Comparison of ENCODE assay signal across 16 cellular contexts in the genomic region with DNA sequence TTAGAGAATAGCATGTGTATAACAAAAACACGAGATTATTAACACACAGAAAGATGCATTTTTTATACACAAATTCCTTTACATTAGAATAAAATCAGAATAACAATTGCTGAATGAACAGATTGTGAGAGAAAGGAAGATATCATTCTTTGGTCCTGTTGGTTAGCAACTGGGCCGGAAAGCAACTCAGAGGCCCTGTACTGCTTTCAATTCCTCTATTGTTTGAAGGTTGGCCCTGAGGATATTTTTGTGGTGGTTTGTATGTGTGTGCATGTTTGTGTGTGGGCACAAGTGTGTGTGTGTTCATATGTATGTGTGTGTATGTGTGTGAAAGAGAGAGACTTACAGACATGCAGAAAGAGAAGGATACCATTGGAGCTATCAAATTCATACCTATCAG.
A peak's percentile ranks its signal among the peaks of the same experiment; 100 is the strongest.
DNase-seq lines count a peak whose midpoint lies in the region; ATAC-seq and TF ChIP-seq lines count a peak whose summit lies in the region.
"Had no signal": no experiment of that assay in that cellular context is flagged by ENCODE, and none has a peak within 500 bp of the region (broad histone marks: within the 10 kb centered on the region; RNA-seq: fewer than 3 reads in every experiment).

No MANE protein-coding gene starts in this region.

- H3K4me2 ChIP-seq in neural cell (ENCODE audit: low read length): peak overlapping the region; percentile 23

- H3K4me1 Mint-ChIP-seq in T-helper 2 cell treated with Interferon-gamma antibody and Interleukin-4, amounts not matched to agents 5 μg/mL and 100 μg/mL, for 36 hours (ENCODE audit: low read depth): no peaks in the 10 kb centered on the region
- H3K4me1 Mint-ChIP-seq: CD8-positive, alpha-beta memory T cell had no signal

- no peaks in the 10 kb centered on the region for H3K27me3 Mint-ChIP-seq in T-helper 2 cell treated with Interferon-gamma antibody and Interleukin-4, amounts not matched to agents 5 μg/mL and 100 μg/mL, for 36 hours (ENCODE audit: low read depth)

- peak; percentile 26 for ATAC-seq in GM19468 (IDR thresholded peaks at IDR 0.05; ENCODE audit: extremely low read depth, unreplicated experiment)
- ATAC-seq in GM19351 (IDR thresholded peaks at IDR 0.05; ENCODE audit: unreplicated experiment): no peak
- no peak for ATAC-seq in HG03108 (IDR thresholded peaks at IDR 0.05; ENCODE audit: unreplicated experiment)

- no peak overlapping the region for H3K4me3 Mint-ChIP-seq in T-helper 2 cell treated with Interferon-gamma antibody and Interleukin-4, amounts not matched to agents 5 μg/mL and 100 μg/mL, for 36 hours
- H3K4me3 Mint-ChIP-seq: CD8-positive, alpha-beta memory T cell had no signal

- peak overlapping the region; percentile 24 for H3K4me3 ChIP-seq in neural cell (ENCODE audit: low read length)

- H3K36me3 ChIP-seq in neural cell (ENCODE audit: insufficient read depth, low read length): no peaks in the 10 kb centered on the region

- peak overlapping the region; percentile 77 for H3K27ac ChIP-seq in neural cell (ENCODE audit: low read length)

- H3K79me2 ChIP-seq in neural cell (replicated peaks; ENCODE audit: insufficient read depth, low read length): no peaks in the 10 kb centered on the region

- peaks cover under 1% of the 10 kb centered on the region for H3F3A ChIP-seq in neural cell (ENCODE audit: insufficient read depth, low read length, poor library complexity, severe bottlenecking)

- peak overlapping the region; percentile 43 for H3K9ac ChIP-seq in neural cell (ENCODE audit: low read length)

- no peaks in the 10 kb centered on the region for H3K9me2 ChIP-seq in neural cell (ENCODE audit: insufficient read depth, low read length)

- DNase-seq in SK-MEL-5 (ENCODE audit: low read depth, low spot score): peak; percentile 2
- DNase-seq in superior temporal gyrus (ENCODE audit: extremely low spot score): peak; percentile 40
- DNase-seq in T-helper 2 cell treated with Interferon-gamma antibody and Interleukin-4, amounts not matched to agents 5 μg/mL and 100 μg/mL, for 36 hours (ENCODE audit: low spot score): no peak
- DNase-seq: ACHN; CD8-positive, alpha-beta memory T cell; DND-41; GDM1; KG1; NCI-H1417; NCI-H2029 treated with DMSO at 0.1 percent for 48 hours; NCI-H510A treated with DMSO at 0.1 percent for 48 hours; SHP77 had no signal

- H3K36me3 Mint-ChIP-seq in T-helper 2 cell treated with Interferon-gamma antibody and Interleukin-4, amounts not matched to agents 5 μg/mL and 100 μg/mL, for 36 hours (ENCODE audit: low read depth): no peaks in the 10 kb centered on the region

- no peaks in the 10 kb centered on the region for H4K20me1 ChIP-seq in neural cell (ENCODE audit: insufficient read depth)

- no peaks in the 10 kb centered on the region for H3K9me3 ChIP-seq in neural cell (ENCODE audit: low read length)

- H2AFZ ChIP-seq in neural cell (ENCODE audit: low read depth, low read length): no peak overlapping the region

- H3K27me3 ChIP-seq in neural cell (ENCODE audit: insufficient read depth, low read depth, low read length): no peaks in the 10 kb centered on the region

- in situ Hi-C loops in SK-MEL-5 (cut with HindIII; ENCODE audit: low pct_unique_long_range_greater_than_20kb, low sequenced_read_pairs): no loop called here

- TF ChIP-seq EP300 in neural cell (conservative IDR thresholded peaks at IDR 0.05; ENCODE audit: poor library complexity, severe bottlenecking): no peak

- TF ChIP-seq RAD21 in neural cell (conservative IDR thresholded peaks at IDR 0.05): no peak

- TF ChIP-seq CTCF in neural cell (IDR thresholded peaks at IDR 0.05; ENCODE audit: poor library complexity, severe bottlenecking): no peak

- no peak overlapping the region for H3K27ac Mint-ChIP-seq in T-helper 2 cell treated with Interferon-gamma antibody and Interleukin-4, amounts not matched to agents 5 μg/mL and 100 μg/mL, for 36 hours
- H3K27ac Mint-ChIP-seq: CD8-positive, alpha-beta memory T cell had no signal

- H3K9me3 Mint-ChIP-seq in T-helper 2 cell treated with Interferon-gamma antibody and Interleukin-4, amounts not matched to agents 5 μg/mL and 100 μg/mL, for 36 hours: no peaks in the 10 kb centered on the region

TF ChIP-seq in neural cell, 6 proteins besides CTCF, POLR2A, EP300 and RAD21:
- TF ChIP-seq POLR2AphosphoS5 (IDR thresholded peaks at IDR 0.05): no peak
- TF ChIP-seq MXI1 (conservative IDR thresholded peaks at IDR 0.05; ENCODE audit: poor library complexity, severe bottlenecking): no peak
- TF ChIP-seq EZH2 (IDR thresholded peaks at IDR 0.05; ENCODE audit: borderline replicate concordance, insufficient read depth, low read length, poor library complexity, severe bottlenecking): no peak
- TF ChIP-seq TAF1 (IDR thresholded peaks at IDR 0.05; ENCODE audit: low read depth): no peak
- no peak for TF ChIP-seq SMC3 (conservative IDR thresholded peaks at IDR 0.05; ENCODE audit: poor library complexity)
- TF ChIP-seq REST (IDR thresholded peaks at IDR 0.05; ENCODE audit: borderline replicate concordance): no peak
